In the genomic region with DNA sequence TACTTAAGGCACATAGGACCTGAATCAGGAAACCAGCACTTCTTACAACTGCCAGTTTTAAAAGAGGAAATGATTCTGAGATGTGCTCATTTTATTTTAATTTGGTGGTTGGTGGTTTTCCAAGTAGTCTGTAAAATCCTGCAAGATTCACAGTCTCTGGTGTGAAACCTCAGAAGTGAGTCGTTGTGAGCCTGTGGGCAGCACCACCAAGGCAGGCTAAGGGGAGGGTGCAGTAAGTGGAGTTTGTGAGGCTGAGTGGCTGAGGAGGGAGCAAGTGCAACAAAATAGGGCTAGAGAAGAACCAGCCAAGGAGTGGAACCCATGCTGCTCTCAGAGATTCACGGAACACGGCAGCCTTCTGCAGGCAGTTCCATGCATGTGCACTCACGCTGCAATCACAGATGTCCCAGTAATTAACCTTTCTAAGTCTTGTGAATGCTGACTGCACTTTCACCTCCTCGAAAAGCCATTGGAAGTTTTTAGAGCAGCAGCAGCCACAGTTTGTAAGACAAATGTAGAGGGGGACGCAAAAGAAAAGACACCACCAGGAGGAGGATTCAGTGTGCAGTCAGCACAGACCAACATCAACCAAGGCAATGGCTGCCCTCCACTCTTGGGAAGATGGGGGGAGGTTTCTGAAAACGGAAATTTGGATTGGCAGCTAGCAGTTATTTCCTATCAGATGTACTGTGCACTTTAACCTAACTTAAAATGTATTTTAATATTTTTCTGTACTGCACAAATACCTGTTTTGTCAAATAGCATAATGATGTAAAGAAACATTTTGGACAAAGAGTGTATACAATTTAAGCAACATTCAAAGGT, we compare ENCODE assay signal across 8 cellular contexts. TPM values are rescaled to one million over a fixed set of nuclear protein-coding genes. Genes with fewer than 3 reads are reported as not detected.
DNase-seq lines count a peak whose midpoint lies in the region; ATAC-seq and TF ChIP-seq lines count a peak whose summit lies in the region.

No MANE protein-coding gene starts in this region.

- peak; percentile 23 for DNase-seq in GM04503 (ENCODE audit: low read depth)
- peak; percentile 32 for DNase-seq in LHCN-M2 (ENCODE audit: low read depth)
- DNase-seq in activated CD8-positive, alpha-beta memory T cell treated with anti-CD3 and anti-CD28 coated beads, Interleukin-2, amount 50 U/mL, for 24 hours (ENCODE audit: extremely low read depth) = peak; percentile 29
- DNase-seq in left colon = no peak
- DNase-seq in upper lobe of right lung = no peak
- DNase-seq in midbrain (lab: John Stamatoyannopoulos, UW) = no peak
- no peak for DNase-seq in T1000 (lab: John Stamatoyannopoulos, UW)

- H3K4me3 ChIP-seq in upper lobe of right lung = no peak overlapping the region

- peaks cover 6% of the 10 kb centered on the region for H3K4me1 ChIP-seq in upper lobe of right lung

- ATAC-seq in GM21619 (IDR thresholded peaks at IDR 0.05; ENCODE audit: unreplicated experiment) (peak; percentile 82), left colon (peak; percentile 10), upper lobe of right lung (peak; percentile 91)

- no peak overlapping the region for H3K27ac ChIP-seq in upper lobe of right lung

- peaks cover 22% of the 10 kb centered on the region for H3K36me3 ChIP-seq in upper lobe of right lung

- no peaks in the 10 kb centered on the region for H3K9me3 ChIP-seq in upper lobe of right lung

- TF ChIP-seq CTCF in upper lobe of right lung (IDR thresholded peaks at IDR 0.05) = peak; percentile 9

- no peaks in the 10 kb centered on the region for H3K27me3 ChIP-seq in upper lobe of right lung

- intact Hi-C loops in left colon (cut with DNase I, micrococcal nuclease) = no loop called here
- intact Hi-C loops in upper lobe of right lung (cut with DNase I) = no loop called here

RNA-seq across cellular contexts. Expression of gene ESD, which starts 44.9 kb away (rescaled TPM):
- 170 and 172 TPM in 2 replicates for total RNA-seq in LHCN-M2 (2014; rRNA removed)
- 149 TPM for polyA plus RNA-seq in LHCN-M2 (2012)
- total RNA-seq in left colon = 10 to 100 TPM; 85.4 to 93.0 TPM
- total RNA-seq in upper lobe of right lung = 88.4 TPM

Comparison
In these comparisons a context has a peak if more than half of its experiments do, and no peak if none do; other contexts are left out.
1. DNase-seq: peak in GM04503 (single experiment), LHCN-M2 (single experiment) and activated CD8-positive, alpha-beta memory T cell treated with anti-CD3 and anti-CD28 coated beads, Interleukin-2, amount 50 U/mL, for 24 hours (single experiment); none in left colon (0 of 2), upper lobe of right lung (single experiment), midbrain (single experiment) and T1000 (single experiment).
2. ATAC-seq: peak in every context shown above with its lines; median percentile 91 in upper lobe of right lung; 82 in GM21619; 10 in left colon.